9 cellular contexts compared by ENCODE assay signal in the genomic region with DNA sequence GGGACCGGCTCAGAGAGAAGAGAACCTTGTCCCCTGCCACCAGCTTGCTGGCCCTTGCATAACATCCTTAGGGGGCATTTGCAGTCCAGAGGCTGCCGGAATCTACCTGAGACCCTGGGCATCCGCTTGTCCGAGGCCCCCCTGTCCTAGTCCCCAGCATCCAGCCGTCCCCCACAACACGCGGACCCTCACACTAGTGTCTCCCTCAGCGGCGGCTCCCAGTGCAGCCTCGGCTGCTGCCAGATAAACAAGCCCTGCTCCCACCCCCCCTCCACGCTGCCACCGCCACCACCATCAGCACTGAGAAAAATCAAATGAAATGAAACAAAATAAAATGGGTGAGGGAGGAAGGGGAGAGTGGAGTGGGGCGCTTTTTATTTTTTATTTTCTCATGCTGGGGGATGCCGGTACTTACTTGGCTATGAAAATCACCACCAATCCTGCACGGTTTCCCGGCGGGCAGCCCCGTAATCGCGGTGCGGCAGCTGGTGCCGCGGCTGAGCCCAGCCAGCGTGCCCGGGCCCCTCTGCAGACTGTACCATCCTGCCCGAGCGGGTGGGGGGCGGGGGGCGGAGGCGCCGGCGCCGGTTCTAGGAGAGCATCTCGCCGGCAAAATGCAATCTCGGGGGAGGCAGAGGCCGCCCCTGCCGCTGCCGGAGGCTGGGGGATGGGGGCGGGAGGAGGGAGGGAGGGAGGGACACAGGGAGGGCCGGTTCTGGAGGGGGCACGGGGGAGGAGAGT. TPM values are rescaled to one million over a fixed set of nuclear protein-coding genes. Genes with fewer than 3 reads are reported as not detected.
DNase-seq lines count a peak whose midpoint lies in the region; ATAC-seq and TF ChIP-seq lines count a peak whose summit lies in the region.
"Had no signal": no experiment of that assay in that cellular context is flagged by ENCODE, and none has a peak within 500 bp of the region (broad histone marks: within the 10 kb centered on the region; RNA-seq: fewer than 3 reads in every experiment).

A gene (minus strand): TSS at position 537 of the 741 bp plus-strand sequence. CDS start 56,043 bp downstream, outside the sequence.

- H3K27ac ChIP-seq in VCaP (peak within 1 kb of the TSS; percentile 68; the same call in 1 of the 2 replicates), thoracic aorta (no peak within 1 kb of the TSS), colonic mucosa (no peak within 1 kb of the TSS)

- TF ChIP-seq CTCF in VCaP (conservative IDR thresholded peaks at IDR 0.05) (no peak), thoracic aorta (IDR thresholded peaks at IDR 0.05) (no peak), colonic mucosa (IDR thresholded peaks at IDR 0.05) (no peak)

- ATAC-seq in thoracic aorta (ENCODE audit: insufficient number of reproducible peaks, low FRiP score, low read depth): no peak
- no peak for ATAC-seq in HG03175 (IDR thresholded peaks at IDR 0.05; ENCODE audit: unreplicated experiment)

- no peaks in the 10 kb centered on the region for H3K36me3 ChIP-seq in thoracic aorta
- H3K36me3 ChIP-seq in colonic mucosa: no peaks in the 10 kb centered on the region

- intact Hi-C loops in colonic mucosa (cut with DNase I): no loop called here

- peak; percentile 14 for DNase-seq in activated gamma-delta T cell treated with Interleukin-2 at 50 U/mL for 16 hours
- DNase-seq in activated gamma-delta T cell (lab: John Stamatoyannopoulos, UW): no peak
- peak; percentile 86 for DNase-seq in iPS-NIHi11 (ENCODE audit: low spot score)
- DNase-seq in thoracic aorta (ENCODE audit: low spot score): no peak
- DNase-seq in colonic mucosa: no peak
- DNase-seq in central memory CD4-positive, alpha-beta T cell: no peak

- H3K4me3 ChIP-seq in thoracic aorta: peak within 1 kb of the TSS; percentile 64
- H3K4me3 ChIP-seq in colonic mucosa: no peak within 1 kb of the TSS

- no peak within 1 kb of the TSS for H3K9ac ChIP-seq in colonic mucosa (ENCODE audit: low read depth in 2 of 2, low read length in 2 of 2)

- H3K27me3 ChIP-seq in thoracic aorta (replicated peaks; ENCODE audit: insufficient read depth) (no peaks in the 10 kb centered on the region), colonic mucosa (peaks cover 21% of the 10 kb centered on the region)

- H3K4me1 ChIP-seq in thoracic aorta (ENCODE audit: control insufficient read depth in 1 of 2, low read depth in 2 of 2): peaks cover 0 to 5% of the 10 kb centered on the region in 2 donors
- H3K4me1 ChIP-seq in colonic mucosa: no peaks in the 10 kb centered on the region

- H3K9me3 ChIP-seq in thoracic aorta (no peaks in the 10 kb centered on the region), colonic mucosa (no peaks in the 10 kb centered on the region)

RNA-seq across cellular contexts. Expression of the gene that starts here (rescaled TPM):
- total RNA-seq in thoracic aorta (not detected), colonic mucosa (under 1 TPM; 0.07 to 0.11 TPM)
- total RNA-seq: T-helper 2 cell treated with Interferon-gamma antibody and Interleukin-4, amounts not matched to agents 100 ng/mL and 5 ng/mL, for 36 hours had no signal

Comparison
In these comparisons a context has a peak if more than half of its experiments do, and no peak if none do; other contexts are left out.
1. DNase-seq: peak in activated gamma-delta T cell treated with Interleukin-2 at 50 U/mL for 16 hours (single experiment) and iPS-NIHi11 (single experiment); none in activated gamma-delta T cell (single experiment), thoracic aorta (single experiment), colonic mucosa (single experiment) and central memory CD4-positive, alpha-beta T cell (single experiment).